8 cellular contexts compared by ENCODE assay signal in genomic region chr10:31706921-31707571, GRCh38.
DNase-seq lines count a peak whose midpoint lies in the region; ATAC-seq, FAIRE-seq and TF ChIP-seq lines count a peak whose summit lies in the region.

No MANE protein-coding gene starts in this region.

- H3K79me2 ChIP-seq in OCI-LY7 (ENCODE audit: insufficient read depth, low read depth, low read length), result no peaks in the 10 kb centered on the region

- H3K4me3 Mint-ChIP-seq in CD4-positive, alpha-beta T cell, result peak overlapping the region; percentile 37
- H3K4me3 Mint-ChIP-seq in nephron progenitor cell, result peak overlapping the region; percentile 53

- no peak overlapping the region for H3K27ac Mint-ChIP-seq in CD4-positive, alpha-beta T cell
- H3K27ac Mint-ChIP-seq in nephron progenitor cell, result peak overlapping the region; percentile 99

- TF ChIP-seq CTCF in CD4-positive, alpha-beta T cell (IDR thresholded peaks at IDR 0.05), result no peak
- TF ChIP-seq CTCF in coronary artery (IDR thresholded peaks at IDR 0.05) (no peak), nephron progenitor cell (IDR thresholded peaks at IDR 0.05) (no peak), OCI-LY7 (conservative IDR thresholded peaks at IDR 0.05; ENCODE audit: low read length) (no peak)

- no peak for FAIRE-seq in H54 (lab: Jason Lieb, UNC)

- TF ChIP-seq POLR2A in H54 (IDR thresholded peaks at IDR 0.05; ENCODE audit: low read depth, low read length), result no peak

- no peak for DNase-seq in CD4-positive, alpha-beta T cell
- DNase-seq in KG1 (lab: John Stamatoyannopoulos, UW), result peak; percentile 84
- peak; percentile 80 for DNase-seq in coronary artery (ENCODE audit: low spot score)
- DNase-seq in nephron progenitor cell, result no peak
- DNase-seq in effector CD4-positive, alpha-beta T cell, result no peak
- DNase-seq in H54 (ENCODE audit: insufficient read length, low spot score), result no peak
- no peak for DNase-seq in OCI-LY7 (ENCODE audit: low spot score)

- no peaks in the 10 kb centered on the region for H3K36me3 ChIP-seq in OCI-LY7 (ENCODE audit: insufficient read depth, low read length)

- no peaks in the 10 kb centered on the region for H3K9me2 ChIP-seq in OCI-LY7 (ENCODE audit: insufficient read depth, low read length)

- H4K20me1 ChIP-seq in OCI-LY7 (ENCODE audit: insufficient read depth, low read length), result no peaks in the 10 kb centered on the region

- ATAC-seq in CD4-positive, alpha-beta T cell (ENCODE audit: poor library complexity), result no peak
- ATAC-seq in GM21528 (IDR thresholded peaks at IDR 0.05; ENCODE audit: low FRiP score, unreplicated experiment), result peak; percentile 42

- no peak overlapping the region for H3K4me2 ChIP-seq in OCI-LY7 (ENCODE audit: low read length)

- intact Hi-C loops in CD4-positive, alpha-beta T cell (cut with DNase I, micrococcal nuclease), result no loop called here
- intact Hi-C loops in OCI-LY7 (cut with micrococcal nuclease; ENCODE audit: unreplicated experiment), result no loop called here

- H3K9me3 ChIP-seq in CD4-positive, alpha-beta T cell (ENCODE audit: control insufficient read depth, low read length), result peaks cover 3% of the 10 kb centered on the region
- no peaks in the 10 kb centered on the region for H3K9me3 ChIP-seq in OCI-LY7 (ENCODE audit: low read length)

- no peak overlapping the region for H3K27ac ChIP-seq in CD4-positive, alpha-beta T cell (ENCODE audit: low read depth, low read length)
- H3K27ac ChIP-seq in coronary artery (peak overlapping the region; percentile 69 to 89), OCI-LY7 (ENCODE audit: low read depth, low read length, poor library complexity, severe bottlenecking) (no peak overlapping the region)

- H3K36me3 Mint-ChIP-seq in CD4-positive, alpha-beta T cell (ENCODE audit: low read depth), result peaks cover 5% of the 10 kb centered on the region
- H3K36me3 Mint-ChIP-seq in nephron progenitor cell (ENCODE audit: low read depth), result peaks cover 21% of the 10 kb centered on the region

- peaks cover 16% of the 10 kb centered on the region for H3K4me1 Mint-ChIP-seq in CD4-positive, alpha-beta T cell (ENCODE audit: low read depth)
- H3K4me1 Mint-ChIP-seq in nephron progenitor cell, result peaks cover 44% of the 10 kb centered on the region

- H3K27me3 Mint-ChIP-seq in CD4-positive, alpha-beta T cell, result no peaks in the 10 kb centered on the region
- peaks cover 8% of the 10 kb centered on the region for H3K27me3 Mint-ChIP-seq in nephron progenitor cell (ENCODE audit: low read depth, poor library complexity)

- CTCF ChIA-PET in CD4-positive, alpha-beta T cell (lab: Charles Lee), result no interaction called here
- CTCF ChIA-PET in OCI-LY7 (lab: Charles Lee; ENCODE audit: unreplicated experiment), result no interaction called here

- H2AFZ ChIP-seq in OCI-LY7 (ENCODE audit: low read length), result no peak overlapping the region

- H3K4me3 ChIP-seq in coronary artery (peak overlapping the region; percentile 54), OCI-LY7 (ENCODE audit: low read depth, low read length, poor library complexity, severe bottlenecking) (no peak overlapping the region)

- POLR2A ChIA-PET in CD4-positive, alpha-beta T cell (lab: Charles Lee), result no interaction called here
- POLR2A ChIA-PET in OCI-LY7 (lab: Charles Lee), result interaction anchor here (1.1 kb wide), 1 partner anchor 18 kb away, joined by 3 read pairs; no protein-coding TSS in a partner anchor

- H3K4me1 ChIP-seq in OCI-LY7 (ENCODE audit: insufficient read depth, low read length, poor library complexity, severe bottlenecking), result no peaks in the 10 kb centered on the region

- no TSS peak for BruUV-seq in OCI-LY7 (replicated peaks; lab: Mats Ljungman, UMichigan)

- no peaks in the 10 kb centered on the region for H3K27me3 ChIP-seq in CD4-positive, alpha-beta T cell (ENCODE audit: control insufficient read depth, insufficient read depth, low read length)

- peaks cover 5% of the 10 kb centered on the region for H3K9me3 Mint-ChIP-seq in CD4-positive, alpha-beta T cell
- H3K9me3 Mint-ChIP-seq in nephron progenitor cell, result peaks cover 58% of the 10 kb centered on the region

Comparison
In these comparisons a context has a peak if more than half of its experiments do, and no peak if none do; other contexts are left out.
1. DNase-seq: peak in KG1 (single experiment) and coronary artery (single experiment); none in CD4-positive, alpha-beta T cell (0 of 10), nephron progenitor cell (single experiment), effector CD4-positive, alpha-beta T cell (single experiment), H54 (single experiment) and OCI-LY7 (single experiment).
2. H3K27ac ChIP-seq: peak in coronary artery (2 of 2); none in CD4-positive, alpha-beta T cell (single experiment) and OCI-LY7 (single experiment).